Comparison of ENCODE assay signal across 1 cellular context in genomic region chr11:96019810-96020747, GRCh38.
TF ChIP-seq lines count a peak whose summit lies in the region.

No MANE protein-coding gene starts in this region.

TF ChIP-seq in SK-N-SH treated with all-trans-retinoic acid at 6 μM for 48 hours, 23 proteins besides CTCF, POLR2A, EP300 and RAD21 (continued from another document):
- TF ChIP-seq CREB5 (CRISPR knock-in tag; IDR thresholded peaks at IDR 0.05; ENCODE audit: low read depth) (no peak), TOX (CRISPR knock-in tag; IDR thresholded peaks at IDR 0.05; ENCODE audit: borderline replicate concordance) (no peak), BACH2 (CRISPR knock-in tag; IDR thresholded peaks at IDR 0.05; ENCODE audit: borderline replicate concordance) (no peak)
TF ChIP-seq in SK-N-SH treated with all-trans-retinoic acid at 6 μM for 48 hours: peak in this region for 0.
